In the genomic region with DNA sequence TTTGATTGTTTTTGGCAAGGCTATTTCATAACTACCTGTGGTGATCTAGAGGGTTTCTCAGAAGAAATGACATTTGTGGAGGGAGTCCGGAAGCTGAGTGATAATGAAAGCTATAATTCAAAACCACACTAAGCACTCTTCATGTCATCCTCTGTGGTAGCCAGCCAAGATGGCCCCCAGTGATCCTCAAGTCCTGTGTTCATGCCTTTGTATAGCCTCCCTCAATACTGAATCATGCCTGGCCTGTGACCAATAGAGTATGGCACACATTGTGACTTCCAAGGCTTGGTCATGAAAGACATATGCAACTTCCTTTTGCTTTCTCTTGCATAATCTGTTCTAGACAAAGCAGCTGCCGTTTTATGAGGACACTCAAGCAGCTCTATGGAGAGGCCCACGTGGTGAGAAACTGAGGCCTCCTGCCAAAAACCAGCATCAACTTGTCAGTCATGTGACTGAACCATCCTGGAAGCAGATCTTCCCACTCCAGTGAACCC, we compare ENCODE assay signal across 8 cellular contexts.
DNase-seq lines count a peak whose midpoint lies in the region; ATAC-seq lines count a peak whose summit lies in the region.

No MANE protein-coding gene starts in this region.

- no peak overlapping the region for H3K4me3 Mint-ChIP-seq in activated naive CD8-positive, alpha-beta T cell treated with anti-CD3 and anti-CD28 coated beads, Interleukin-2, amount 50 U/mL, for 24 hours

- DNase-seq in stimulated activated naive CD4-positive, alpha-beta T cell treated with Interleukin-2 at 50 U/mL for 16 hours (lab: John Stamatoyannopoulos, UW), result peak; percentile 51
- DNase-seq in stimulated activated naive CD4-positive, alpha-beta T cell (lab: John Stamatoyannopoulos, UW), result no peak
- peak; percentile 84 for DNase-seq in NCI-H345 treated with DMSO at 0.1 percent for 48 hours (lab: John Stamatoyannopoulos, UW; ENCODE audit: unreplicated experiment)
- peak; percentile 34 for DNase-seq in activated naive CD8-positive, alpha-beta T cell treated with anti-CD3 and anti-CD28 coated beads, Interleukin-2, amount 50 U/mL, for 24 hours
- peak; percentile 29 for DNase-seq in midbrain (lab: John Stamatoyannopoulos, UW)
- DNase-seq in T-helper 9 cell, result no peak
- no peak for DNase-seq in HUDEP-2 (lab: John Stamatoyannopoulos, UW; ENCODE audit: unreplicated experiment in 76 of 76)

- H3K36me3 Mint-ChIP-seq in activated naive CD8-positive, alpha-beta T cell treated with anti-CD3 and anti-CD28 coated beads, Interleukin-2, amount 50 U/mL, for 24 hours (ENCODE audit: low read depth), result no peaks in the 10 kb centered on the region

- no peaks in the 10 kb centered on the region for H3K9me3 Mint-ChIP-seq in activated naive CD8-positive, alpha-beta T cell treated with anti-CD3 and anti-CD28 coated beads, Interleukin-2, amount 50 U/mL, for 24 hours

- peak; percentile 94 for ATAC-seq in HG02973 (IDR thresholded peaks at IDR 0.05; ENCODE audit: unreplicated experiment)
- peak; percentile 99 for ATAC-seq in activated naive CD8-positive, alpha-beta T cell treated with anti-CD3 and anti-CD28 coated beads, Interleukin-2, amount 50 U/mL, for 24 hours

- peak overlapping the region; percentile 70 for H3K27ac Mint-ChIP-seq in activated naive CD8-positive, alpha-beta T cell treated with anti-CD3 and anti-CD28 coated beads, Interleukin-2, amount 50 U/mL, for 24 hours

- peaks cover 10% of the 10 kb centered on the region for H3K4me1 Mint-ChIP-seq in activated naive CD8-positive, alpha-beta T cell treated with anti-CD3 and anti-CD28 coated beads, Interleukin-2, amount 50 U/mL, for 24 hours

- H3K27me3 Mint-ChIP-seq in activated naive CD8-positive, alpha-beta T cell treated with anti-CD3 and anti-CD28 coated beads, Interleukin-2, amount 50 U/mL, for 24 hours, result no peaks in the 10 kb centered on the region

Comparison
In these comparisons a context has a peak if more than half of its experiments do, and no peak if none do; other contexts are left out.
1. DNase-seq: peak in stimulated activated naive CD4-positive, alpha-beta T cell treated with Interleukin-2 at 50 U/mL for 16 hours (single experiment), NCI-H345 treated with DMSO at 0.1 percent for 48 hours (single experiment), activated naive CD8-positive, alpha-beta T cell treated with anti-CD3 and anti-CD28 coated beads, Interleukin-2, amount 50 U/mL, for 24 hours (single experiment) and midbrain (single experiment); none in stimulated activated naive CD4-positive, alpha-beta T cell (0 of 6), T-helper 9 cell (single experiment) and HUDEP-2 (0 of 76).